Comparison of ENCODE assay signal across 1 cellular context in the genomic region with DNA sequence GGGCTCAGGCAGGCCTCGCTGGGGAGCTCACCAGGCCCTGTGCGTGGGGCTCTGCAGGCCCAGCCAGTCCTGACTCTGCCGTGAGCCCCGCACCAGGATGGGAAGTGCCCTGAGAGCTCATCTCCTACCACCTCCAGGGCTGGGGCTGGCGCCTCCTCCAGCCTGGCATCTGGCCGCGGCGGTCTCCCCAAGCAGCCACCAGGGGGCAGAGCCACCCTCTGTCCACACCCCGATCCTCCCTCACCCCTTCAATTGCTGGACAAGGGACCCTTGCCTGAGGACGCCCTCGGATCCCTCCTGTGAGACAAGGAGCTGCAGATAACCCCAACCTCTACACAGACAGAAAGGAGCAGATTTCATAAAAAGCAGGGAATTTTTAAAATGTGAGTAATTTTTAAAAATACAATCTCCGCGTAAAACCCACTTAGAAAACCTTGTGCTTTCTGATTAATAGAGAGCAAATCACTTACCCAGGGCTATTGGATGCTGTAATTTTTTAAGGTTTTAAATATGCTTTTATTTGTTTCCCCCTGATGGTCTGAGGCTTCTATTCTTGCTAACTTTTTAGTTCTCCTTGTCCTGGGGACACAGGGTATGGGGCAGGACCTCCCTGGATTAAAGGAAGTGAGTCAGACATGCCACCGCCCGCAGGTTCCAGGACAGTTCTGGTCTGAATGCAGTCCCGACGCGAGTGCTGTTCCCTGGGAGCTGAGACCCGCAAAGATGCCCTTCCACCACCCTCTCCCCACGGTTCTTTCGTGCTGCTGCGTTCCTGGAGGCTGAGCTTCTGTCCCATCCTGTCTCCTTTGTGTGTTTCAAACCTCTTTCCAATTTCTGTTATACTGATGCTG.
TF ChIP-seq lines count a peak whose summit lies in the region.

No MANE protein-coding gene starts in this region.

TF ChIP-seq in HepG2, 621 proteins besides CTCF, POLR2A, EP300 and RAD21 (continued from another document):
- TF ChIP-seq, protein P1, sequence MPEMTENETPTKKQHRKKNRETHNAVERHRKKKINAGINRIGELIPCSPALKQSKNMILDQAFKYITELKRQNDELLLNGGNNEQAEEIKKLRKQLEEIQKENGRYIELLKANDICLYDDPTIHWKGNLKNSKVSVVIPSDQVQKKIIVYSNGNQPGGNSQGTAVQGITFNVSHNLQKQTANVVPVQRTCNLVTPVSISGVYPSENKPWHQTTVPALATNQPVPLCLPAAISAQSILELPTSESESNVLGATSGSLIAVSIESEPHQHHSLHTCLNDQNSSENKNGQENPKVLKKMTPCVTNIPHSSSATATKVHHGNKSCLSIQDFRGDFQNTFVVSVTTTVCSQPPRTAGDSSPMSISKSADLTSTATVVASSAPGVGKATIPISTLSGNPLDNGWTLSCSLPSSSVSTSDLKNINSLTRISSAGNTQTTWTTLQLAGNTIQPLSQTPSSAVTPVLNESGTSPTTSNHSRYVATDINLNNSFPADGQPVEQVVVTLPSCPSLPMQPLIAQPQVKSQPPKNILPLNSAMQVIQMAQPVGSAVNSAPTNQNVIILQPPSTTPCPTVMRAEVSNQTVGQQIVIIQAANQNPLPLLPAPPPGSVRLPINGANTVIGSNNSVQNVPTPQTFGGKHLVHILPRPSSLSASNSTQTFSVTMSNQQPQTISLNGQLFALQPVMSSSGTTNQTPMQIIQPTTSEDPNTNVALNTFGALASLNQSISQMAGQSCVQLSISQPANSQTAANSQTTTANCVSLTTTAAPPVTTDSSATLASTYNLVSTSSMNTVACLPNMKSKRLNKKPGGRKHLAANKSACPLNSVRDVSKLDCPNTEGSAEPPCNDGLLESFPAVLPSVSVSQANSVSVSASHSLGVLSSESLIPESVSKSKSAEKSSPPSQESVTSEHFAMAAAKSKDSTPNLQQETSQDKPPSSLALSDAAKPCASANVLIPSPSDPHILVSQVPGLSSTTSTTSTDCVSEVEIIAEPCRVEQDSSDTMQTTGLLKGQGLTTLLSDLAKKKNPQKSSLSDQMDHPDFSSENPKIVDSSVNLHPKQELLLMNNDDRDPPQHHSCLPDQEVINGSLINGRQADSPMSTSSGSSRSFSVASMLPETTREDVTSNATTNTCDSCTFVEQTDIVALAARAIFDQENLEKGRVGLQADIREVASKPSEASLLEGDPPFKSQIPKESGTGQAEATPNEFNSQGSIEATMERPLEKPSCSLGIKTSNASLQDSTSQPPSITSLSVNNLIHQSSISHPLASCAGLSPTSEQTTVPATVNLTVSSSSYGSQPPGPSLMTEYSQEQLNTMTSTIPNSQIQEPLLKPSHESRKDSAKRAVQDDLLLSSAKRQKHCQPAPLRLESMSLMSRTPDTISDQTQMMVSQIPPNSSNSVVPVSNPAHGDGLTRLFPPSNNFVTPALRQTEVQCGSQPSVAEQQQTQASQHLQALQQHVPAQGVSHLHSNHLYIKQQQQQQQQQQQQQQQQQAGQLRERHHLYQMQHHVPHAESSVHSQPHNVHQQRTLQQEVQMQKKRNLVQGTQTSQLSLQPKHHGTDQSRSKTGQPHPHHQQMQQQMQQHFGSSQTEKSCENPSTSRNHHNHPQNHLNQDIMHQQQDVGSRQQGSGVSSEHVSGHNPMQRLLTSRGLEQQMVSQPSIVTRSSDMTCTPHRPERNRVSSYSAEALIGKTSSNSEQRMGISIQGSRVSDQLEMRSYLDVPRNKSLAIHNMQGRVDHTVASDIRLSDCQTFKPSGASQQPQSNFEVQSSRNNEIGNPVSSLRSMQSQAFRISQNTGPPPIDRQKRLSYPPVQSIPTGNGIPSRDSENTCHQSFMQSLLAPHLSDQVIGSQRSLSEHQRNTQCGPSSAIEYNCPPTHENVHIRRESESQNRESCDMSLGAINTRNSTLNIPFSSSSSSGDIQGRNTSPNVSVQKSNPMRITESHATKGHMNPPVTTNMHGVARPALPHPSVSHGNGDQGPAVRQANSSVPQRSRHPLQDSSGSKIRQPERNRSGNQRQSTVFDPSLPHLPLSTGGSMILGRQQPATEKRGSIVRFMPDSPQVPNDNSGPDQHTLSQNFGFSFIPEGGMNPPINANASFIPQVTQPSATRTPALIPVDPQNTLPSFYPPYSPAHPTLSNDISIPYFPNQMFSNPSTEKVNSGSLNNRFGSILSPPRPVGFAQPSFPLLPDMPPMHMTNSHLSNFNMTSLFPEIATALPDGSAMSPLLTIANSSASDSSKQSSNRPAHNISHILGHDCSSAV (CRISPR knock-in tag; IDR thresholded peaks at IDR 0.05; ENCODE audit: borderline replicate concordance) = no peak
- TF ChIP-seq ZSCAN25 (CRISPR knock-in tag; IDR thresholded peaks at IDR 0.05) = 0 out of 2 replicates have a peak, but pooled peaks have one; percentile 35
- no peak for TF ChIP-seq ZNF747 (CRISPR knock-in tag; IDR thresholded peaks at IDR 0.05; ENCODE audit: borderline replicate concordance)
- TF ChIP-seq, protein P2, sequence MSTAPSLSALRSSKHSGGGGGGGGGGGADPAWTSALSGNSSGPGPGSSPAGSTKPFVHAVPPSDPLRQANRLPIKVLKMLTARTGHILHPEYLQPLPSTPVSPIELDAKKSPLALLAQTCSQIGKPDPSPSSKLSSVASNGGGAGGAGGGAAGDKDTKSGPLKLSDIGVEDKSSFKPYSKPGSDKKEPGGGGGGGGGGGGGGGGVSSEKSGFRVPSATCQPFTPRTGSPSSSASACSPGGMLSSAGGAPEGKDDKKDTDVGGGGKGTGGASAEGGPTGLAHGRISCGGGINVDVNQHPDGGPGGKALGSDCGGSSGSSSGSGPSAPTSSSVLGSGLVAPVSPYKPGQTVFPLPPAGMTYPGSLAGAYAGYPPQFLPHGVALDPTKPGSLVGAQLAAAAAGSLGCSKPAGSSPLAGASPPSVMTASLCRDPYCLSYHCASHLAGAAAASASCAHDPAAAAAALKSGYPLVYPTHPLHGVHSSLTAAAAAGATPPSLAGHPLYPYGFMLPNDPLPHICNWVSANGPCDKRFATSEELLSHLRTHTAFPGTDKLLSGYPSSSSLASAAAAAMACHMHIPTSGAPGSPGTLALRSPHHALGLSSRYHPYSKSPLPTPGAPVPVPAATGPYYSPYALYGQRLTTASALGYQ (CRISPR knock-in tag; IDR thresholded peaks at IDR 0.05) = no peak
- TF ChIP-seq, protein P3, sequence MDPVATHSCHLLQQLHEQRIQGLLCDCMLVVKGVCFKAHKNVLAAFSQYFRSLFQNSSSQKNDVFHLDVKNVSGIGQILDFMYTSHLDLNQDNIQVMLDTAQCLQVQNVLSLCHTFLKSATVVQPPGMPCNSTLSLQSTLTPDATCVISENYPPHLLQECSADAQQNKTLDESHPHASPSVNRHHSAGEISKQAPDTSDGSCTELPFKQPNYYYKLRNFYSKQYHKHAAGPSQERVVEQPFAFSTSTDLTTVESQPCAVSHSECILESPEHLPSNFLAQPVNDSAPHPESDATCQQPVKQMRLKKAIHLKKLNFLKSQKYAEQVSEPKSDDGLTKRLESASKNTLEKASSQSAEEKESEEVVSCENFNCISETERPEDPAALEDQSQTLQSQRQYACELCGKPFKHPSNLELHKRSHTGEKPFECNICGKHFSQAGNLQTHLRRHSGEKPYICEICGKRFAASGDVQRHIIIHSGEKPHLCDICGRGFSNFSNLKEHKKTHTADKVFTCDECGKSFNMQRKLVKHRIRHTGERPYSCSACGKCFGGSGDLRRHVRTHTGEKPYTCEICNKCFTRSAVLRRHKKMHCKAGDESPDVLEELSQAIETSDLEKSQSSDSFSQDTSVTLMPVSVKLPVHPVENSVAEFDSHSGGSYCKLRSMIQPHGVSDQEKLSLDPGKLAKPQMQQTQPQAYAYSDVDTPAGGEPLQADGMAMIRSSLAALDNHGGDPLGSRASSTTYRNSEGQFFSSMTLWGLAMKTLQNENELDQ (CRISPR knock-in tag; IDR thresholded peaks at IDR 0.05; ENCODE audit: borderline replicate concordance) = no peak
- no peak for TF ChIP-seq TOE1 (CRISPR knock-in tag; IDR thresholded peaks at IDR 0.05)
- no peak for TF ChIP-seq ZNF564 (CRISPR knock-in tag; IDR thresholded peaks at IDR 0.05)
- TF ChIP-seq RFX3 (CRISPR knock-in tag; IDR thresholded peaks at IDR 0.05) = no peak
- no peak for TF ChIP-seq ZMYM2 (CRISPR knock-in tag; IDR thresholded peaks at IDR 0.05)
- TF ChIP-seq ZNF678 (CRISPR knock-in tag; IDR thresholded peaks at IDR 0.05) = no peak
- TF ChIP-seq, protein P4, sequence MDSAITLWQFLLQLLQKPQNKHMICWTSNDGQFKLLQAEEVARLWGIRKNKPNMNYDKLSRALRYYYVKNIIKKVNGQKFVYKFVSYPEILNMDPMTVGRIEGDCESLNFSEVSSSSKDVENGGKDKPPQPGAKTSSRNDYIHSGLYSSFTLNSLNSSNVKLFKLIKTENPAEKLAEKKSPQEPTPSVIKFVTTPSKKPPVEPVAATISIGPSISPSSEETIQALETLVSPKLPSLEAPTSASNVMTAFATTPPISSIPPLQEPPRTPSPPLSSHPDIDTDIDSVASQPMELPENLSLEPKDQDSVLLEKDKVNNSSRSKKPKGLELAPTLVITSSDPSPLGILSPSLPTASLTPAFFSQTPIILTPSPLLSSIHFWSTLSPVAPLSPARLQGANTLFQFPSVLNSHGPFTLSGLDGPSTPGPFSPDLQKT (CRISPR knock-in tag; IDR thresholded peaks at IDR 0.05; ENCODE audit: borderline replicate concordance) = no peak
- TF ChIP-seq ZNF180 (CRISPR knock-in tag; IDR thresholded peaks at IDR 0.05; ENCODE audit: borderline replicate concordance, low read depth) = no peak
- TF ChIP-seq ZFP62 (CRISPR knock-in tag; IDR thresholded peaks at IDR 0.05) = no peak
- no peak for TF ChIP-seq KDM5B (CRISPR knock-in tag; IDR thresholded peaks at IDR 0.05; ENCODE audit: borderline replicate concordance)
- TF ChIP-seq KDM2A (CRISPR knock-in tag; IDR thresholded peaks at IDR 0.05; ENCODE audit: borderline replicate concordance, low read depth) = peak; percentile 30; the same call in 1 of the 2 replicates
- TF ChIP-seq YY1 (IDR thresholded peaks at IDR 0.05; ENCODE audit: insufficient read depth, insufficient replicate concordance, low read depth, low read length) = no peak
- no peak for TF ChIP-seq HNRNPK (IDR thresholded peaks at IDR 0.05; ENCODE audit: low read depth, low read length, poor library complexity, severe bottlenecking)
- TF ChIP-seq, protein P5, sequence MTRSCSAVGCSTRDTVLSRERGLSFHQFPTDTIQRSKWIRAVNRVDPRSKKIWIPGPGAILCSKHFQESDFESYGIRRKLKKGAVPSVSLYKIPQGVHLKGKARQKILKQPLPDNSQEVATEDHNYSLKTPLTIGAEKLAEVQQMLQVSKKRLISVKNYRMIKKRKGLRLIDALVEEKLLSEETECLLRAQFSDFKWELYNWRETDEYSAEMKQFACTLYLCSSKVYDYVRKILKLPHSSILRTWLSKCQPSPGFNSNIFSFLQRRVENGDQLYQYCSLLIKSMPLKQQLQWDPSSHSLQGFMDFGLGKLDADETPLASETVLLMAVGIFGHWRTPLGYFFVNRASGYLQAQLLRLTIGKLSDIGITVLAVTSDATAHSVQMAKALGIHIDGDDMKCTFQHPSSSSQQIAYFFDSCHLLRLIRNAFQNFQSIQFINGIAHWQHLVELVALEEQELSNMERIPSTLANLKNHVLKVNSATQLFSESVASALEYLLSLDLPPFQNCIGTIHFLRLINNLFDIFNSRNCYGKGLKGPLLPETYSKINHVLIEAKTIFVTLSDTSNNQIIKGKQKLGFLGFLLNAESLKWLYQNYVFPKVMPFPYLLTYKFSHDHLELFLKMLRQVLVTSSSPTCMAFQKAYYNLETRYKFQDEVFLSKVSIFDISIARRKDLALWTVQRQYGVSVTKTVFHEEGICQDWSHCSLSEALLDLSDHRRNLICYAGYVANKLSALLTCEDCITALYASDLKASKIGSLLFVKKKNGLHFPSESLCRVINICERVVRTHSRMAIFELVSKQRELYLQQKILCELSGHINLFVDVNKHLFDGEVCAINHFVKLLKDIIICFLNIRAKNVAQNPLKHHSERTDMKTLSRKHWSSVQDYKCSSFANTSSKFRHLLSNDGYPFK (CRISPR knock-in tag; IDR thresholded peaks at IDR 0.05; ENCODE audit: borderline replicate concordance) = no peak
- TF ChIP-seq, protein P6, sequence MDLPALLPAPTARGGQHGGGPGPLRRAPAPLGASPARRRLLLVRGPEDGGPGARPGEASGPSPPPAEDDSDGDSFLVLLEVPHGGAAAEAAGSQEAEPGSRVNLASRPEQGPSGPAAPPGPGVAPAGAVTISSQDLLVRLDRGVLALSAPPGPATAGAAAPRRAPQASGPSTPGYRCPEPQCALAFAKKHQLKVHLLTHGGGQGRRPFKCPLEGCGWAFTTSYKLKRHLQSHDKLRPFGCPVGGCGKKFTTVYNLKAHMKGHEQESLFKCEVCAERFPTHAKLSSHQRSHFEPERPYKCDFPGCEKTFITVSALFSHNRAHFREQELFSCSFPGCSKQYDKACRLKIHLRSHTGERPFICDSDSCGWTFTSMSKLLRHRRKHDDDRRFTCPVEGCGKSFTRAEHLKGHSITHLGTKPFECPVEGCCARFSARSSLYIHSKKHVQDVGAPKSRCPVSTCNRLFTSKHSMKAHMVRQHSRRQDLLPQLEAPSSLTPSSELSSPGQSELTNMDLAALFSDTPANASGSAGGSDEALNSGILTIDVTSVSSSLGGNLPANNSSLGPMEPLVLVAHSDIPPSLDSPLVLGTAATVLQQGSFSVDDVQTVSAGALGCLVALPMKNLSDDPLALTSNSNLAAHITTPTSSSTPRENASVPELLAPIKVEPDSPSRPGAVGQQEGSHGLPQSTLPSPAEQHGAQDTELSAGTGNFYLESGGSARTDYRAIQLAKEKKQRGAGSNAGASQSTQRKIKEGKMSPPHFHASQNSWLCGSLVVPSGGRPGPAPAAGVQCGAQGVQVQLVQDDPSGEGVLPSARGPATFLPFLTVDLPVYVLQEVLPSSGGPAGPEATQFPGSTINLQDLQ (CRISPR knock-in tag; IDR thresholded peaks at IDR 0.05) = no peak
- TF ChIP-seq KLF16 (CRISPR knock-in tag; IDR thresholded peaks at IDR 0.05) = no peak
- no peak for TF ChIP-seq TAF1 (CRISPR knock-in tag; IDR thresholded peaks at IDR 0.05)
- TF ChIP-seq TBX3 (IDR thresholded peaks at IDR 0.05; ENCODE audit: borderline replicate concordance) = no peak
- TF ChIP-seq ZFP36L2 (CRISPR knock-in tag; IDR thresholded peaks at IDR 0.05) = no peak
- no peak for TF ChIP-seq ADNP (CRISPR knock-in tag; IDR thresholded peaks at IDR 0.05)
- no peak for TF ChIP-seq ZNF354B (CRISPR knock-in tag; IDR thresholded peaks at IDR 0.05)
- TF ChIP-seq ZNF557 (CRISPR knock-in tag; IDR thresholded peaks at IDR 0.05) = no peak
- no peak for TF ChIP-seq ZNF619 (CRISPR knock-in tag; IDR thresholded peaks at IDR 0.05)
